ENCODE assay signal across 1 cellular context in the genomic region with DNA sequence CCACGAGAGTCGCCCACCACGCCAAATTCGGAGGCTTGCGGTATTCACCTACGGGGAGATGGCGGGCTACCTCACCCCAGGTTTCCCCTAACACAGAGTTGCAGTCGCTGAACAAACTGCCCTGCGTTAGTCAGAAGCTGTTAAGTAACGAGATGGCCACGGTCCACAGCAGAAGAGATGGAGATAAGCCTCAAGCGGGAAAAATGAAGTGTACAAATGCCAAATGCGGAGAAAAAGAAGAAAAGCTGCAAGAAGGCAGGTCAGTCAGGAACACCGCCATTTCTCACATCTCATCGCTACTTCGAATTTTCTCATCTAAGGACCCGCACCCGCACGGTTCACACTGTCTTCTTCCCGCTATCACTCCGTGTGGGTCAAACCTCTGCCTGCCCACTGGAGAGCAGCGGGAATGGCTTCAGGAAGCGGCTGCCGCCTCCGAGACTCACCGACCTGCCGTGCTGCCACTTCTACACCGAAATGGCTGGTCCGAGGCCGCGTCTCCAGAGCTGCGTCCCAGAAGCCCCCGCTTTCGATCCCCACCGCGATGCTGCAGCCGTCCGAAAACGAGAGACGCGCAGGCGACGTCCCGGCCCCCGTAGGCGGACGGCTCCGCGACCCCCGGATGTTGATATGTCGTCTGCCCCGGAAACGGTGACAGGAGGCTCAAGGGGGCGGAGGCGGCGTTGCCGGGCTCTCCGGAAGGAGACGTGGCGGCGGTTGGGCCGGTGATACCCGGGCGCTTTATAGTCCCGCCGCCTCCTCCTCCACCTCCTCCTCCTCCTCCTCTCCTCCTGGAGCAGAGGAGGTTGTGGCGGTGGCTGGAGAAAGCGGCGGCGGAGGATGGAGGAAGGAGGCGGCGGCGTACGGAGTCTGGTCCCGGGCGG.
TF ChIP-seq lines count a peak whose summit lies in the region.

A gene with protein sequence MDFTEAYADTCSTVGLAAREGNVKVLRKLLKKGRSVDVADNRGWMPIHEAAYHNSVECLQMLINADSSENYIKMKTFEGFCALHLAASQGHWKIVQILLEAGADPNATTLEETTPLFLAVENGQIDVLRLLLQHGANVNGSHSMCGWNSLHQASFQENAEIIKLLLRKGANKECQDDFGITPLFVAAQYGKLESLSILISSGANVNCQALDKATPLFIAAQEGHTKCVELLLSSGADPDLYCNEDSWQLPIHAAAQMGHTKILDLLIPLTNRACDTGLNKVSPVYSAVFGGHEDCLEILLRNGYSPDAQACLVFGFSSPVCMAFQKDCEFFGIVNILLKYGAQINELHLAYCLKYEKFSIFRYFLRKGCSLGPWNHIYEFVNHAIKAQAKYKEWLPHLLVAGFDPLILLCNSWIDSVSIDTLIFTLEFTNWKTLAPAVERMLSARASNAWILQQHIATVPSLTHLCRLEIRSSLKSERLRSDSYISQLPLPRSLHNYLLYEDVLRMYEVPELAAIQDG (minus strand): TSS at position 583 of the 884 bp plus-strand sequence. CDS start 21,381 bp downstream, outside the sequence.
A gene with protein sequence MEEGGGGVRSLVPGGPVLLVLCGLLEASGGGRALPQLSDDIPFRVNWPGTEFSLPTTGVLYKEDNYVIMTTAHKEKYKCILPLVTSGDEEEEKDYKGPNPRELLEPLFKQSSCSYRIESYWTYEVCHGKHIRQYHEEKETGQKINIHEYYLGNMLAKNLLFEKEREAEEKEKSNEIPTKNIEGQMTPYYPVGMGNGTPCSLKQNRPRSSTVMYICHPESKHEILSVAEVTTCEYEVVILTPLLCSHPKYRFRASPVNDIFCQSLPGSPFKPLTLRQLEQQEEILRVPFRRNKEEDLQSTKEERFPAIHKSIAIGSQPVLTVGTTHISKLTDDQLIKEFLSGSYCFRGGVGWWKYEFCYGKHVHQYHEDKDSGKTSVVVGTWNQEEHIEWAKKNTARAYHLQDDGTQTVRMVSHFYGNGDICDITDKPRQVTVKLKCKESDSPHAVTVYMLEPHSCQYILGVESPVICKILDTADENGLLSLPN (plus strand): TSS at position 674 of the 884 bp plus-strand sequence. CDS start 167 bp downstream, at position 841.

TF ChIP-seq in HepG2, 621 proteins besides CTCF, POLR2A, EP300 and RAD21 (continued from another document and continues in another):
- peak; percentile 82; the same call in 1 of the 2 replicates for TF ChIP-seq TOPORS (CRISPR knock-in tag; IDR thresholded peaks at IDR 0.05)
- TF ChIP-seq, protein P1, sequence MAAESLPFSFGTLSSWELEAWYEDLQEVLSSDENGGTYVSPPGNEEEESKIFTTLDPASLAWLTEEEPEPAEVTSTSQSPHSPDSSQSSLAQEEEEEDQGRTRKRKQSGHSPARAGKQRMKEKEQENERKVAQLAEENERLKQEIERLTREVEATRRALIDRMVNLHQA (CRISPR knock-in tag; IDR thresholded peaks at IDR 0.05), result no peak
- TF ChIP-seq, protein P2, sequence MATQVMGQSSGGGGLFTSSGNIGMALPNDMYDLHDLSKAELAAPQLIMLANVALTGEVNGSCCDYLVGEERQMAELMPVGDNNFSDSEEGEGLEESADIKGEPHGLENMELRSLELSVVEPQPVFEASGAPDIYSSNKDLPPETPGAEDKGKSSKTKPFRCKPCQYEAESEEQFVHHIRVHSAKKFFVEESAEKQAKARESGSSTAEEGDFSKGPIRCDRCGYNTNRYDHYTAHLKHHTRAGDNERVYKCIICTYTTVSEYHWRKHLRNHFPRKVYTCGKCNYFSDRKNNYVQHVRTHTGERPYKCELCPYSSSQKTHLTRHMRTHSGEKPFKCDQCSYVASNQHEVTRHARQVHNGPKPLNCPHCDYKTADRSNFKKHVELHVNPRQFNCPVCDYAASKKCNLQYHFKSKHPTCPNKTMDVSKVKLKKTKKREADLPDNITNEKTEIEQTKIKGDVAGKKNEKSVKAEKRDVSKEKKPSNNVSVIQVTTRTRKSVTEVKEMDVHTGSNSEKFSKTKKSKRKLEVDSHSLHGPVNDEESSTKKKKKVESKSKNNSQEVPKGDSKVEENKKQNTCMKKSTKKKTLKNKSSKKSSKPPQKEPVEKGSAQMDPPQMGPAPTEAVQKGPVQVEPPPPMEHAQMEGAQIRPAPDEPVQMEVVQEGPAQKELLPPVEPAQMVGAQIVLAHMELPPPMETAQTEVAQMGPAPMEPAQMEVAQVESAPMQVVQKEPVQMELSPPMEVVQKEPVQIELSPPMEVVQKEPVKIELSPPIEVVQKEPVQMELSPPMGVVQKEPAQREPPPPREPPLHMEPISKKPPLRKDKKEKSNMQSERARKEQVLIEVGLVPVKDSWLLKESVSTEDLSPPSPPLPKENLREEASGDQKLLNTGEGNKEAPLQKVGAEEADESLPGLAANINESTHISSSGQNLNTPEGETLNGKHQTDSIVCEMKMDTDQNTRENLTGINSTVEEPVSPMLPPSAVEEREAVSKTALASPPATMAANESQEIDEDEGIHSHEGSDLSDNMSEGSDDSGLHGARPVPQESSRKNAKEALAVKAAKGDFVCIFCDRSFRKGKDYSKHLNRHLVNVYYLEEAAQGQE (IDR thresholded peaks at IDR 0.05; ENCODE audit: borderline replicate concordance in 1 of 2, low read depth in 1 of 2, low read length in 2 of 2), result peak in 1 of 2 experiments; percentile 56; a peak in 1 of 4 replicates
- TF ChIP-seq, protein P3, sequence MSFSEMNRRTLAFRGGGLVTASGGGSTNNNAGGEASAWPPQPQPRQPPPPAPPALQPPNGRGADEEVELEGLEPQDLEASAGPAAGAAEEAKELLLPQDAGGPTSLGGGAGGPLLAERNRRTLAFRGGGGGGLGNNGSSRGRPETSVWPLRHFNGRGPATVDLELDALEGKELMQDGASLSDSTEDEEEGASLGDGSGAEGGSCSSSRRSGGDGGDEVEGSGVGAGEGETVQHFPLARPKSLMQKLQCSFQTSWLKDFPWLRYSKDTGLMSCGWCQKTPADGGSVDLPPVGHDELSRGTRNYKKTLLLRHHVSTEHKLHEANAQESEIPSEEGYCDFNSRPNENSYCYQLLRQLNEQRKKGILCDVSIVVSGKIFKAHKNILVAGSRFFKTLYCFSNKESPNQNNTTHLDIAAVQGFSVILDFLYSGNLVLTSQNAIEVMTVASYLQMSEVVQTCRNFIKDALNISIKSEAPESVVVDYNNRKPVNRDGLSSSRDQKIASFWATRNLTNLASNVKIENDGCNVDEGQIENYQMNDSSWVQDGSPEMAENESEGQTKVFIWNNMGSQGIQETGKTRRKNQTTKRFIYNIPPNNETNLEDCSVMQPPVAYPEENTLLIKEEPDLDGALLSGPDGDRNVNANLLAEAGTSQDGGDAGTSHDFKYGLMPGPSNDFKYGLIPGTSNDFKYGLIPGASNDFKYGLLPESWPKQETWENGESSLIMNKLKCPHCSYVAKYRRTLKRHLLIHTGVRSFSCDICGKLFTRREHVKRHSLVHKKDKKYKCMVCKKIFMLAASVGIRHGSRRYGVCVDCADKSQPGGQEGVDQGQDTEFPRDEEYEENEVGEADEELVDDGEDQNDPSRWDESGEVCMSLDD (CRISPR knock-in tag; IDR thresholded peaks at IDR 0.05; ENCODE audit: borderline replicate concordance), result 0 out of 2 replicates have a peak, but pooled peaks have one; percentile 82
- TF ChIP-seq, protein P4, sequence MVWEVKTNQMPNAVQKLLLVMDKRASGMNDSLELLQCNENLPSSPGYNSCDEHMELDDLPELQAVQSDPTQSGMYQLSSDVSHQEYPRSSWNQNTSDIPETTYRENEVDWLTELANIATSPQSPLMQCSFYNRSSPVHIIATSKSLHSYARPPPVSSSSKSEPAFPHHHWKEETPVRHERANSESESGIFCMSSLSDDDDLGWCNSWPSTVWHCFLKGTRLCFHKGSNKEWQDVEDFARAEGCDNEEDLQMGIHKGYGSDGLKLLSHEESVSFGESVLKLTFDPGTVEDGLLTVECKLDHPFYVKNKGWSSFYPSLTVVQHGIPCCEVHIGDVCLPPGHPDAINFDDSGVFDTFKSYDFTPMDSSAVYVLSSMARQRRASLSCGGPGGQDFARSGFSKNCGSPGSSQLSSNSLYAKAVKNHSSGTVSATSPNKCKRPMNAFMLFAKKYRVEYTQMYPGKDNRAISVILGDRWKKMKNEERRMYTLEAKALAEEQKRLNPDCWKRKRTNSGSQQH (CRISPR knock-in tag; IDR thresholded peaks at IDR 0.05; ENCODE audit: low read depth), result peak; percentile 89; the same call in 1 of the 2 replicates
- peak; percentile 42 for TF ChIP-seq SRY (CRISPR knock-in tag; IDR thresholded peaks at IDR 0.05)
- no peak for TF ChIP-seq ZNF83 (CRISPR knock-in tag; IDR thresholded peaks at IDR 0.05; ENCODE audit: borderline replicate concordance)
- no peak for TF ChIP-seq MAFK (conservative IDR thresholded peaks at IDR 0.05 in 1 of 2, IDR thresholded peaks at IDR 0.05 in 1 of 2; ENCODE audit: low read length in 2 of 2)
- TF ChIP-seq IKZF1 (IDR thresholded peaks at IDR 0.05), result no peak
- TF ChIP-seq, protein P5, sequence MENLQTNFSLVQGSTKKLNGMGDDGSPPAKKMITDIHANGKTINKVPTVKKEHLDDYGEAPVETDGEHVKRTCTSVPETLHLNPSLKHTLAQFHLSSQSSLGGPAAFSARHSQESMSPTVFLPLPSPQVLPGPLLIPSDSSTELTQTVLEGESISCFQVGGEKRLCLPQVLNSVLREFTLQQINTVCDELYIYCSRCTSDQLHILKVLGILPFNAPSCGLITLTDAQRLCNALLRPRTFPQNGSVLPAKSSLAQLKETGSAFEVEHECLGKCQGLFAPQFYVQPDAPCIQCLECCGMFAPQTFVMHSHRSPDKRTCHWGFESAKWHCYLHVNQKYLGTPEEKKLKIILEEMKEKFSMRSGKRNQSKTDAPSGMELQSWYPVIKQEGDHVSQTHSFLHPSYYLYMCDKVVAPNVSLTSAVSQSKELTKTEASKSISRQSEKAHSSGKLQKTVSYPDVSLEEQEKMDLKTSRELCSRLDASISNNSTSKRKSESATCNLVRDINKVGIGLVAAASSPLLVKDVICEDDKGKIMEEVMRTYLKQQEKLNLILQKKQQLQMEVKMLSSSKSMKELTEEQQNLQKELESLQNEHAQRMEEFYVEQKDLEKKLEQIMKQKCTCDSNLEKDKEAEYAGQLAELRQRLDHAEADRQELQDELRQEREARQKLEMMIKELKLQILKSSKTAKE (CRISPR knock-in tag; IDR thresholded peaks at IDR 0.05; ENCODE audit: borderline replicate concordance), result peak; percentile 63; the same call in 1 of the 2 replicates
- 0 out of 2 replicates have a peak, but pooled peaks have one; percentile 24 for TF ChIP-seq ZNF17 (CRISPR knock-in tag; IDR thresholded peaks at IDR 0.05)
- TF ChIP-seq NCOA5 (CRISPR knock-in tag; IDR thresholded peaks at IDR 0.05), result no peak
- peak; percentile 95 for TF ChIP-seq ZSCAN31 (CRISPR knock-in tag; IDR thresholded peaks at IDR 0.05; ENCODE audit: low read depth)
- TF ChIP-seq ZNF326 (CRISPR knock-in tag; IDR thresholded peaks at IDR 0.05; ENCODE audit: borderline replicate concordance), result no peak
- TF ChIP-seq, protein P6, sequence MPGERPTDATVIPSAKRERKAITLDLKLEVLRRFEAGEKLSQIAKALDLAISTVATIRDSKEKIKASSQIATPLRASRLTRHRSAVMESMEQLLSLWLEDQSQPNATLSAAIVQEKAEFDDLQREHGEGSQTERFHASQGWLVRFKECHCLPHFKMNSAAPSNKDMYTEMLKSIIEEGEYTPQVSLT (CRISPR knock-in tag; IDR thresholded peaks at IDR 0.05; ENCODE audit: borderline replicate concordance, low read depth), result 0 out of 2 replicates have a peak, but pooled peaks have one; percentile 43
- TF ChIP-seq, protein P7, sequence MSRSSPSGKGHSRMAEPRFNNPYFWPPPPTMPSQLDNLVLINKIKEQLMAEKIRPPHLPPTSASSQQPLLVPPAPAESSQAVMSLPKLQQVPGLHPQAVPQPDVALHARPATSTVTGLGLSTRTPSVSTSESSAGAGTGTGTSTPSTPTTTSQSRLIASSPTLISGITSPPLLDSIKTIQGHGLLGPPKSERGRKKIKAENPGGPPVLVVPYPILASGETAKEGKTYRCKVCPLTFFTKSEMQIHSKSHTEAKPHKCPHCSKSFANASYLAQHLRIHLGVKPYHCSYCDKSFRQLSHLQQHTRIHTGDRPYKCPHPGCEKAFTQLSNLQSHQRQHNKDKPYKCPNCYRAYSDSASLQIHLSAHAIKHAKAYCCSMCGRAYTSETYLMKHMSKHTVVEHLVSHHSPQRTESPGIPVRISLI (CRISPR knock-in tag; IDR thresholded peaks at IDR 0.05; ENCODE audit: borderline replicate concordance), result peak; percentile 66; the same call in 1 of the 2 replicates
- peak; percentile 83; the same call in 1 of the 2 replicates for TF ChIP-seq ZNF761 (CRISPR knock-in tag; conservative IDR thresholded peaks at IDR 0.05)
- TF ChIP-seq POGZ (CRISPR knock-in tag; IDR thresholded peaks at IDR 0.05), result peak; percentile 99
- TF ChIP-seq ZNF530 (CRISPR knock-in tag; IDR thresholded peaks at IDR 0.05; ENCODE audit: low read depth), result no peak
- peak; percentile 87 for TF ChIP-seq JARID2 (CRISPR knock-in tag; IDR thresholded peaks at IDR 0.05; ENCODE audit: insufficient replicate concordance)
- peak; percentile 93 for TF ChIP-seq ZZZ3 (CRISPR knock-in tag; IDR thresholded peaks at IDR 0.05; ENCODE audit: borderline replicate concordance)
- peak; percentile 70 for TF ChIP-seq HNRNPK (IDR thresholded peaks at IDR 0.05; ENCODE audit: low read depth, low read length, poor library complexity, severe bottlenecking)
- 0 out of 2 replicates have a peak, but pooled peaks have one; percentile 51 for TF ChIP-seq CC2D1A (CRISPR knock-in tag; IDR thresholded peaks at IDR 0.05)
- no peak for TF ChIP-seq MAFG (CRISPR knock-in tag; IDR thresholded peaks at IDR 0.05)
- peak; percentile 51; the same call in 1 of the 2 replicates for TF ChIP-seq ZBTB3 (CRISPR knock-in tag; IDR thresholded peaks at IDR 0.05; ENCODE audit: borderline replicate concordance, low read depth)
- no peak for TF ChIP-seq SYNCRIP (IDR thresholded peaks at IDR 0.05; ENCODE audit: insufficient read depth, low read depth, low read length)
- peak; percentile 92 for TF ChIP-seq ZNF335 (CRISPR knock-in tag; IDR thresholded peaks at IDR 0.05)
- peak; percentile 80 for TF ChIP-seq CREB1 (IDR thresholded peaks at IDR 0.05)
- peak; percentile 90 for TF ChIP-seq CREB1 (CRISPR knock-in tag; IDR thresholded peaks at IDR 0.05)
- TF ChIP-seq ZC3H4 (CRISPR knock-in tag; IDR thresholded peaks at IDR 0.05; ENCODE audit: borderline replicate concordance), result peak; percentile 34; the same call in 1 of the 2 replicates
- TF ChIP-seq, protein P8, sequence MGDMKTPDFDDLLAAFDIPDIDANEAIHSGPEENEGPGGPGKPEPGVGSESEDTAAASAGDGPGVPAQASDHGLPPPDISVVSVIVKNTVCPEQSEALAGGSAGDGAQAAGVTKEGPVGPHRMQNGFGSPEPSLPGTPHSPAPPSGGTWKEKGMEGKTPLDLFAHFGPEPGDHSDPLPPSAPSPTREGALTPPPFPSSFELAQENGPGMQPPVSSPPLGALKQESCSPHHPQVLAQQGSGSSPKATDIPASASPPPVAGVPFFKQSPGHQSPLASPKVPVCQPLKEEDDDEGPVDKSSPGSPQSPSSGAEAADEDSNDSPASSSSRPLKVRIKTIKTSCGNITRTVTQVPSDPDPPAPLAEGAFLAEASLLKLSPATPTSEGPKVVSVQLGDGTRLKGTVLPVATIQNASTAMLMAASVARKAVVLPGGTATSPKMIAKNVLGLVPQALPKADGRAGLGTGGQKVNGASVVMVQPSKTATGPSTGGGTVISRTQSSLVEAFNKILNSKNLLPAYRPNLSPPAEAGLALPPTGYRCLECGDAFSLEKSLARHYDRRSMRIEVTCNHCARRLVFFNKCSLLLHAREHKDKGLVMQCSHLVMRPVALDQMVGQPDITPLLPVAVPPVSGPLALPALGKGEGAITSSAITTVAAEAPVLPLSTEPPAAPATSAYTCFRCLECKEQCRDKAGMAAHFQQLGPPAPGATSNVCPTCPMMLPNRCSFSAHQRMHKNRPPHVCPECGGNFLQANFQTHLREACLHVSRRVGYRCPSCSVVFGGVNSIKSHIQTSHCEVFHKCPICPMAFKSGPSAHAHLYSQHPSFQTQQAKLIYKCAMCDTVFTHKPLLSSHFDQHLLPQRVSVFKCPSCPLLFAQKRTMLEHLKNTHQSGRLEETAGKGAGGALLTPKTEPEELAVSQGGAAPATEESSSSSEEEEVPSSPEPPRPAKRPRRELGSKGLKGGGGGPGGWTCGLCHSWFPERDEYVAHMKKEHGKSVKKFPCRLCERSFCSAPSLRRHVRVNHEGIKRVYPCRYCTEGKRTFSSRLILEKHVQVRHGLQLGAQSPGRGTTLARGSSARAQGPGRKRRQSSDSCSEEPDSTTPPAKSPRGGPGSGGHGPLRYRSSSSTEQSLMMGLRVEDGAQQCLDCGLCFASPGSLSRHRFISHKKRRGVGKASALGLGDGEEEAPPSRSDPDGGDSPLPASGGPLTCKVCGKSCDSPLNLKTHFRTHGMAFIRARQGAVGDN (CRISPR knock-in tag; IDR thresholded peaks at IDR 0.05), result peak; percentile 98
